ENCODE assay signal across 8 cellular contexts in genomic region chr12:388012-388411, GRCh38. TPM values are rescaled to one million over a fixed set of nuclear protein-coding genes. Genes with fewer than 3 reads are reported as not detected.
DNase-seq lines count a peak whose midpoint lies in the region; ATAC-seq and TF ChIP-seq lines count a peak whose summit lies in the region.

No MANE protein-coding gene starts in this region.

- H3K27ac Mint-ChIP-seq in glutamatergic neuron (ENCODE audit: unreplicated experiment) = peak overlapping the region; percentile 94

- no peaks in the 10 kb centered on the region for H3K9me2 ChIP-seq in GM23248 (ENCODE audit: insufficient read depth)

- H4K20me1 ChIP-seq in GM23248 (ENCODE audit: insufficient read depth) = 0 out of 2 replicates have a peak, but pooled peaks cover 4% of the 10 kb centered on the region

- no peaks in the 10 kb centered on the region for H3F3A ChIP-seq in GM23248 (ENCODE audit: insufficient read depth)

- peaks cover 60% of the 10 kb centered on the region for H3K79me2 ChIP-seq in GM23248 (ENCODE audit: insufficient read depth)

- H3K4me2 ChIP-seq in GM23248 (ENCODE audit: unreplicated experiment) = peak overlapping the region; percentile 97

- H3K27ac ChIP-seq in GM23248 (peak overlapping the region; percentile 97), skeletal muscle tissue (ENCODE audit: low read depth, low read length) (peak overlapping the region; percentile 93)

- peak overlapping the region; percentile 95 for H3K4me3 Mint-ChIP-seq in glutamatergic neuron (ENCODE audit: unreplicated experiment)

- H3K27me3 ChIP-seq in GM23248 (replicated peaks; ENCODE audit: insufficient read depth) = no peaks in the 10 kb centered on the region
- no peaks in the 10 kb centered on the region for H3K27me3 ChIP-seq in skeletal muscle tissue (ENCODE audit: control insufficient read depth in 3 of 3, insufficient read depth in 3 of 3, low read length in 3 of 3)

- TF ChIP-seq CTCF in WI38 (IDR thresholded peaks at IDR 0.05; ENCODE audit: low read depth, low read length) (no peak), glutamatergic neuron (IDR thresholded peaks at IDR 0.05; ENCODE audit: partially characterized antibody, unreplicated experiment) (no peak)

- ATAC-seq in HG03469 (IDR thresholded peaks at IDR 0.05; ENCODE audit: unreplicated experiment) (no peak), GM18520 (IDR thresholded peaks at IDR 0.05; ENCODE audit: unreplicated experiment) (no peak), HG02840 (IDR thresholded peaks at IDR 0.05; ENCODE audit: low FRiP score, unreplicated experiment) (no peak)

- DNase-seq in GM23248 (no peak), glutamatergic neuron (no peak), NCI-H2227 treated with DMSO at 0.1 percent for 48 hours (lab: John Stamatoyannopoulos, UW) (no peak)

- H3K9me3 Mint-ChIP-seq in glutamatergic neuron (ENCODE audit: unreplicated experiment) = peaks cover 9% of the 10 kb centered on the region

- WGBS in GM23248 (ENCODE audit: low coverage in 1 of 2, low lambda C conversion rate in 2 of 2, missing lambda C conversion rate in 2 of 2), 2 experiments = 0% methylated on average over 2 of the region's 2 CpGs

- peaks cover 10% of the 10 kb centered on the region for H3K27me3 Mint-ChIP-seq in glutamatergic neuron (ENCODE audit: unreplicated experiment)

- H3K9ac ChIP-seq in GM23248 (peak overlapping the region; percentile 95), skeletal muscle tissue (ENCODE audit: low read depth in 1 of 3, low read length in 3 of 3) (peak overlapping the region; percentile 88 to 94 (median 91))

- in situ Hi-C loops in GM23248 (cut with MboI) = no loop called here

- H3K4me1 ChIP-seq in GM23248 (ENCODE audit: insufficient read depth) (peaks cover 28% of the 10 kb centered on the region), skeletal muscle tissue (ENCODE audit: control insufficient read depth in 3 of 3, insufficient read depth in 3 of 3, low read length in 3 of 3) (peaks cover 12 to 24% (median 21%) of the 10 kb centered on the region in 3 donors)

- peaks cover 12% of the 10 kb centered on the region for H3K4me1 Mint-ChIP-seq in glutamatergic neuron (ENCODE audit: low read depth, unreplicated experiment)

- H3K36me3 ChIP-seq in GM23248 (ENCODE audit: low read depth) (peaks cover 16% of the 10 kb centered on the region; the same call in 1 of the 2 replicates), skeletal muscle tissue (ENCODE audit: control insufficient read depth in 3 of 3, insufficient read depth in 3 of 3, low read length in 3 of 3) (peaks cover 10 to 13% (median 13%) of the 10 kb centered on the region in 3 donors)

- peak overlapping the region; percentile 89 for H3K4me3 ChIP-seq in GM23248
- H3K4me3 ChIP-seq in WI38 (ENCODE audit: low read depth, low read length) = peak overlapping the region; percentile 78
- peak overlapping the region; percentile 89 to 99 (median 98) for H3K4me3 ChIP-seq in skeletal muscle tissue (ENCODE audit: low read length in 3 of 3)

- no peaks in the 10 kb centered on the region for H3K36me3 Mint-ChIP-seq in glutamatergic neuron (ENCODE audit: unreplicated experiment)

- no peaks in the 10 kb centered on the region for H3K9me3 ChIP-seq in GM23248 (ENCODE audit: low read depth)
- H3K9me3 ChIP-seq in skeletal muscle tissue (ENCODE audit: control insufficient read depth in 3 of 3, low read length in 3 of 3) = no peaks in the 10 kb centered on the region

- H2AFZ ChIP-seq in GM23248 = no peak overlapping the region; the same call in 1 of the 2 replicates

RNA-seq across cellular contexts. Expression of gene KDM5A, which starts 1.1 kb away (rescaled TPM):
- total RNA-seq in GM23248 (2014; rRNA removed; shearing (Covaris generic)) = 25.1 and 60.2 TPM in 2 replicates
- 28.7 and 31.4 TPM in 2 replicates for polyA plus RNA-seq in GM23248 (2016; fragmentation: Nextera tagmentation; extraction: Ambion mirVana)
- total RNA-seq in glutamatergic neuron (ENCODE audit: unreplicated experiment) = 86.4 TPM
- 36.0 TPM for total RNA-seq in skeletal muscle tissue

RNA-seq across cellular contexts. Expression of gene CCDC77, which starts 13.4 kb away (rescaled TPM):
- total RNA-seq in GM23248 (2014; rRNA removed; shearing (Covaris generic)) = 6.3 and 9.9 TPM in 2 replicates
- polyA plus RNA-seq in GM23248 (2016; fragmentation: Nextera tagmentation; extraction: Ambion mirVana) = 4.5 and 8.3 TPM in 2 replicates
- total RNA-seq in glutamatergic neuron (ENCODE audit: unreplicated experiment) (17.1 TPM), skeletal muscle tissue (14.6 TPM)
